8 cellular contexts compared by ENCODE assay signal in the genomic region with DNA sequence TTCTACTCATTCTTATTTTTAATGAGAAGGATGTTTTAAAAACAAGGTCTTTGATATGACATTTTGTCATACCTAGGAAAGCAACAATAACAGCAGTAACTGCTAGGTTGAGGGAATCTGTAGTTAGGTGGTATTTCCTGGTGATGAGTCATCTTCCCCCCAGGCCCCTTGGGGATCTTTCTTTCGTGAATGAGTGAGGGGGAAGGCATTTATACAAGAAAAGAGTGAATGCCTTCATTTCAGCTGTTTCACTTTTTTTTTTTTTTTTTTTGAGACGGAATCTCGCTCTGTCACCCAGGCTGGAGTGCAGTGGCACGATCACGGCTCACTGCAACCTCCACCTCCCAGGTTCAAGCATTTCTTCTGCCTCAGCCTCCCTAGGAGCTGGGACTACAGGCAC.
A peak's percentile ranks its signal among the peaks of the same experiment; 100 is the strongest.
DNase-seq lines count a peak whose midpoint lies in the region; ATAC-seq and TF ChIP-seq lines count a peak whose summit lies in the region.

No MANE protein-coding gene starts in this region.

- DNase-seq in EL (peak; percentile 93), M059J (ENCODE audit: low read depth) (peak; percentile 92), coronary artery (ENCODE audit: low spot score) (no peak), hippocampal formation (lab: John Stamatoyannopoulos, UW) (no peak)
- no peak for DNase-seq in natural killer cell treated with Interleukin-12 subunit alpha and Interleukin-12 subunit beta and Interleukin-15 and Interleukin-18, amount 100 ng/mL, for 72 hours (ENCODE audit: low spot score)

- H3K27ac ChIP-seq in coronary artery: peak overlapping the region in 1 of 2 donors; percentile 48

- peaks cover 39 to 43% of the 10 kb centered on the region in 2 donors for H3K4me1 Mint-ChIP-seq in natural killer cell treated with Interleukin-12 subunit alpha and Interleukin-12 subunit beta and Interleukin-15 and Interleukin-18, amount 100 ng/mL, for 72 hours (ENCODE audit: low read depth in 2 of 2)

- H3K36me3 Mint-ChIP-seq in natural killer cell treated with Interleukin-12 subunit alpha and Interleukin-12 subunit beta and Interleukin-15 and Interleukin-18, amount 100 ng/mL, for 72 hours: no peaks in the 10 kb centered on the region

- H3K4me3 ChIP-seq in coronary artery: peak overlapping the region; percentile 37

- peak overlapping the region; percentile 60 to 66 for H3K27ac Mint-ChIP-seq in natural killer cell treated with Interleukin-12 subunit alpha and Interleukin-12 subunit beta and Interleukin-15 and Interleukin-18, amount 100 ng/mL, for 72 hours

- no peaks in the 10 kb centered on the region for H3K27me3 Mint-ChIP-seq in natural killer cell treated with Interleukin-12 subunit alpha and Interleukin-12 subunit beta and Interleukin-15 and Interleukin-18, amount 100 ng/mL, for 72 hours

- no peak for TF ChIP-seq CTCF in coronary artery (IDR thresholded peaks at IDR 0.05)

- no peaks in the 10 kb centered on the region for H3K9me3 Mint-ChIP-seq in natural killer cell treated with Interleukin-12 subunit alpha and Interleukin-12 subunit beta and Interleukin-15 and Interleukin-18, amount 100 ng/mL, for 72 hours

- peak in 1 of 2 donors; percentile 71 for ATAC-seq in natural killer cell treated with Interleukin-12 subunit alpha and Interleukin-12 subunit beta and Interleukin-15 and Interleukin-18, amount 100 ng/mL, for 72 hours
- no peak for ATAC-seq in GM21576 (IDR thresholded peaks at IDR 0.05; ENCODE audit: unreplicated experiment)
- no peak for ATAC-seq in GM18861 (IDR thresholded peaks at IDR 0.05; ENCODE audit: unreplicated experiment)
- ATAC-seq in HG02588 (IDR thresholded peaks at IDR 0.05; ENCODE audit: unreplicated experiment): no peak

- H3K4me3 Mint-ChIP-seq in natural killer cell treated with Interleukin-12 subunit alpha and Interleukin-12 subunit beta and Interleukin-15 and Interleukin-18, amount 100 ng/mL, for 72 hours: peak overlapping the region; percentile 34

Comparison
In these comparisons a context has a peak if more than half of its experiments do, and no peak if none do; other contexts are left out.
1. DNase-seq: peak in EL (single experiment) and M059J (single experiment); none in coronary artery (single experiment), natural killer cell treated with Interleukin-12 subunit alpha and Interleukin-12 subunit beta and Interleukin-15 and Interleukin-18, amount 100 ng/mL, for 72 hours (single experiment) and hippocampal formation (0 of 2).